ENCODE assay signal across 23 cellular contexts in the genomic region with DNA sequence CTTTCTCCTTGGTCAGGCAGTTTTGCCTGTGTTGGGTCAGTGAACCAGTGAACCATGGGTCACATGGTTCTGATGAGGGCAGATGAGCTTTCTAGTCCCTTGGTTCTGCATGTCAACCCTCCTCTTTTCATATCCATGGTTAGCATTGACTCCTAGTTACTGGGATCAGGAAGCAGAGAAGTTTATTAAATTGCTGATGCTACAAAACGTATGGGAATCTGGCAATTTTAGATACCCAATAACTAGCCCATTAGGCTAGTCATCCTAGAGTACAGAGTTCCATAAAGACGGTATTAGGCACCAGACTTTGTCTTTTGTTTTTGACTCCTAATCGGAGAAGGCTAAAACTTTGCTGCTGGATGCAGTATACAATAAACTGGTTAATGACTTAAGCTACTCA.
DNase-seq lines count a peak whose midpoint lies in the region; ATAC-seq, FAIRE-seq and TF ChIP-seq lines count a peak whose summit lies in the region.
"Had no signal": no experiment of that assay in that cellular context is flagged by ENCODE, and none has a peak within 500 bp of the region (broad histone marks: within the 10 kb centered on the region; RNA-seq: fewer than 3 reads in every experiment).

No MANE protein-coding gene starts in this region.

- 12% methylated on average over 3 of the region's 3 CpGs for WGBS in HepG2 (ENCODE audit: low lambda C conversion rate)
- WGBS in right lobe of liver (ENCODE audit: insufficient coverage, low coverage, low lambda C conversion rate, missing lambda C conversion rate) = 41% methylated on average over 3 of the region's 3 CpGs
- WGBS in IMR-90 (ENCODE audit: extremely low coverage in 2 of 2, insufficient read length in 1 of 2), 2 experiments = no CpG with 5 or more reads among the region's 3 CpGs

- H4K20me1 ChIP-seq in HepG2 (ENCODE audit: insufficient read depth, low read length) = no peaks in the 10 kb centered on the region
- H4K20me1 ChIP-seq in IMR-90 (ENCODE audit: insufficient read depth, low read length) = no peaks in the 10 kb centered on the region
- no peaks in the 10 kb centered on the region for H4K20me1 ChIP-seq in neural progenitor cell (ENCODE audit: low read depth)
- H4K20me1 ChIP-seq: BLaER1 treated with 17β-estradiol and CSF1 and Interleukin-3, amounts not matched to agents 10 nM and 100 nM had no signal

- no peak for ATAC-seq in HepG2
- ATAC-seq in right lobe of liver = no peak
- no peak for ATAC-seq in IMR-90 (ENCODE audit: low read depth)
- ATAC-seq: CD8-positive, alpha-beta T cell had no signal

- H3K14ac ChIP-seq in IMR-90 (replicated peaks; ENCODE audit: low read depth, low read length) = no peak overlapping the region

- no peak overlapping the region for H4K8ac ChIP-seq in IMR-90 (ENCODE audit: low read depth in 2 of 2, low read length in 2 of 2)

- dilution Hi-C loops in IMR-90 (cut with HindIII; ENCODE audit: low sequenced_read_pairs, unreplicated experiment) = no loop called here

- H3K79me2 ChIP-seq in HepG2 (ENCODE audit: insufficient read depth, low read length) = no peaks in the 10 kb centered on the region
- H3K79me2 ChIP-seq in neural progenitor cell (ENCODE audit: low read depth) = no peaks in the 10 kb centered on the region

- intact Hi-C loops in HepG2 (cut with micrococcal nuclease; ENCODE audit: unreplicated experiment) (no loop called here), right lobe of liver (cut with DNase I) (no loop called here), IMR-90 (cut with micrococcal nuclease) (no loop called here)

- H4K5ac ChIP-seq in IMR-90 (ENCODE audit: low read depth, low read length) = no peak overlapping the region

- no peaks in the 10 kb centered on the region for H3K4me1 ChIP-seq in HepG2 (ENCODE audit: insufficient read depth, low read length)
- H3K4me1 ChIP-seq in right lobe of liver = no peaks in the 10 kb centered on the region
- H3K4me1 ChIP-seq in IMR-90 (ENCODE audit: control insufficient read depth, insufficient read depth, low read length) = no peaks in the 10 kb centered on the region
- peaks cover 10% of the 10 kb centered on the region for H3K4me1 ChIP-seq in neural progenitor cell
- H3K4me1 ChIP-seq: BLaER1 treated with 17β-estradiol and CSF1 and Interleukin-3, amounts not matched to agents 10 nM and 100 nM; Caco-2 had no signal

- DNase-seq in HepG2 (ENCODE audit: low spot score) (no peak), right lobe of liver (no peak), IMR-90 (no peak), bronchial epithelial cell (ENCODE audit: low read depth) (no peak), neural progenitor cell (ENCODE audit: low spot score) (no peak), NCI-H526 (lab: John Stamatoyannopoulos, UW) (no peak), H7 (no peak)
- DNase-seq in stimulated activated CD8-positive, alpha-beta memory T cell treated with anti-CD3 and anti-CD28 coated beads, Interleukin-4, amount 100 ng/mL, for 48 hours = no peak
- DNase-seq: 8988T; AML-193; Caco-2; Calu3; CD4-positive, alpha-beta T cell; CD8-positive, alpha-beta T cell; GF-D8 had no signal

- H3K27ac ChIP-seq in HepG2 (ENCODE audit: extremely low read length, insufficient read depth, low read length) (no peak overlapping the region), right lobe of liver (no peak overlapping the region), IMR-90 (ENCODE audit: insufficient read depth, low read length) (no peak overlapping the region), neural progenitor cell (no peak overlapping the region)
- H3K27ac ChIP-seq: BLaER1 treated with 17β-estradiol and CSF1 and Interleukin-3, amounts not matched to agents 10 nM and 100 nM; C4-2B had no signal

- in situ Hi-C loops in HepG2 (cut with HindIII; ENCODE audit: extremely low pct_ligation_motif_present, low pct_unique_long_range_greater_than_20kb) = no loop called here
- in situ Hi-C loops in IMR-90 (cut with MboI; ENCODE audit: low sequenced_read_pairs) = no loop called here

- H3K4ac ChIP-seq in IMR-90 (ENCODE audit: low read depth, low read length) = no peak overlapping the region

- TF ChIP-seq RAD21 in HepG2 (CRISPR knock-in tag; IDR thresholded peaks at IDR 0.05) (no peak), IMR-90 (IDR thresholded peaks at IDR 0.05; ENCODE audit: low read length) (no peak)

- no peaks in the 10 kb centered on the region for H3K27me3 ChIP-seq in HepG2 (ENCODE audit: control insufficient read depth in 1 of 2, insufficient read depth in 2 of 2, low read length in 2 of 2)
- no peaks in the 10 kb centered on the region for H3K27me3 ChIP-seq in right lobe of liver
- peaks cover 5% of the 10 kb centered on the region for H3K27me3 ChIP-seq in IMR-90 (ENCODE audit: control insufficient read depth, insufficient read depth, low read length)
- H3K27me3 ChIP-seq in bronchial epithelial cell (ENCODE audit: control insufficient read depth, insufficient read depth, low read length) = no peaks in the 10 kb centered on the region
- H3K27me3 ChIP-seq in neural progenitor cell = no peaks in the 10 kb centered on the region
- H3K27me3 ChIP-seq in H7 (ENCODE audit: control insufficient read depth, insufficient read depth, low read length) = no peaks in the 10 kb centered on the region
- H3K27me3 ChIP-seq: BLaER1 treated with 17β-estradiol and CSF1 and Interleukin-3, amounts not matched to agents 10 nM and 100 nM had no signal

- H3K4me3 ChIP-seq in HepG2 (replicated peaks in 1 of 3; ENCODE audit: insufficient read depth in 1 of 3, low read depth in 2 of 3, low read length in 3 of 3) (no peak overlapping the region), right lobe of liver (no peak overlapping the region), IMR-90 (ENCODE audit: insufficient read depth, low read depth, low read length) (no peak overlapping the region), bronchial epithelial cell (ENCODE audit: low read depth, low read length) (no peak overlapping the region), neural progenitor cell (no peak overlapping the region), H7 (ENCODE audit: insufficient read depth, low read depth, low read length) (no peak overlapping the region)
- H3K4me3 ChIP-seq: BLaER1 treated with 17β-estradiol and CSF1 and Interleukin-3, amounts not matched to agents 10 nM and 100 nM had no signal

- POLR2A ChIA-PET in HepG2 (lab: Yijun Ruan, JAX) = no interaction called here
- POLR2A ChIA-PET in IMR-90 (lab: Charles Lee; ENCODE audit: unreplicated experiment) = no interaction called here

- H3K9me1 ChIP-seq in IMR-90 (ENCODE audit: insufficient read depth, low read length) = no peaks in the 10 kb centered on the region

- FAIRE-seq in HepG2 (lab: Jason Lieb, UNC) = no peak
- FAIRE-seq in bronchial epithelial cell (lab: Jason Lieb, UNC) = peak; percentile 75
- FAIRE-seq: A204.1, D721Med, G401.6, GM12891, GM19239 had no signal

- H3K4me1 Mint-ChIP-seq in neural progenitor cell = no peaks in the 10 kb centered on the region
- H3K4me1 Mint-ChIP-seq: B cell had no signal

- no peak overlapping the region for H2BK20ac ChIP-seq in IMR-90 (ENCODE audit: low read depth, low read length)

- H2BK120ac ChIP-seq in IMR-90 (ENCODE audit: low read depth, low read length) = no peak overlapping the region

- H3K9me3 Mint-ChIP-seq in neural progenitor cell = no peaks in the 10 kb centered on the region
- H3K9me3 Mint-ChIP-seq: CD8-positive, alpha-beta T cell had no signal

- H2AFZ ChIP-seq in HepG2 (ENCODE audit: low read length) = no peak overlapping the region
- no peak overlapping the region for H2AFZ ChIP-seq in IMR-90 (replicated peaks; ENCODE audit: low read length, poor library complexity)
- H2AFZ ChIP-seq in neural progenitor cell (replicated peaks) = peak overlapping the region; percentile 30

- H3K4me2 ChIP-seq in HepG2 (ENCODE audit: low read depth, low read length) = no peak overlapping the region
- no peak overlapping the region for H3K4me2 ChIP-seq in IMR-90 (ENCODE audit: low read depth, low read length)
- H3K4me2 ChIP-seq in neural progenitor cell = peak overlapping the region; percentile 27
- H3K4me2 ChIP-seq: BLaER1 treated with 17β-estradiol and CSF1 and Interleukin-3, amounts not matched to agents 10 nM and 100 nM had no signal

- no peak overlapping the region for H2BK15ac ChIP-seq in IMR-90 (ENCODE audit: low read depth, low read length)

- no peak overlapping the region for H3K56ac ChIP-seq in IMR-90 (ENCODE audit: extremely low read depth, insufficient read depth, low read length)

- H3K9ac ChIP-seq in HepG2 (ENCODE audit: insufficient read depth, low read depth, low read length) (no peak overlapping the region), IMR-90 (ENCODE audit: low read depth, low read length) (no peak overlapping the region), neural progenitor cell (no peak overlapping the region)
- H3K9ac ChIP-seq: BLaER1 treated with 17β-estradiol and CSF1 and Interleukin-3, amounts not matched to agents 10 nM and 100 nM had no signal

- no peaks in the 10 kb centered on the region for H3F3A ChIP-seq in neural progenitor cell (ENCODE audit: low read depth)

- no peak overlapping the region for H2BK5ac ChIP-seq in IMR-90 (ENCODE audit: low read depth, low read length, poor library complexity, severe bottlenecking)

- no peak overlapping the region for H2AK5ac ChIP-seq in IMR-90 (ENCODE audit: low read depth, low read length)

- no peak overlapping the region for H3K18ac ChIP-seq in IMR-90 (ENCODE audit: low read depth, low read length)

- H3K23ac ChIP-seq in IMR-90 (ENCODE audit: low read depth, low read length) = no peak overlapping the region

- TF ChIP-seq POLR2A in HepG2 (IDR thresholded peaks at IDR 0.05; ENCODE audit: insufficient read depth in 1 of 2, low read depth in 2 of 2, low read length in 2 of 2) = no peak
- no peak for TF ChIP-seq POLR2A in right lobe of liver (IDR thresholded peaks at IDR 0.05)
- TF ChIP-seq POLR2A in IMR-90 (IDR thresholded peaks at IDR 0.05; ENCODE audit: low read depth, low read length) = no peak

- H3K4me3 Mint-ChIP-seq in neural progenitor cell = no peak overlapping the region
- H3K4me3 Mint-ChIP-seq: B cell; CD4-positive, alpha-beta T cell; CD8-positive, alpha-beta T cell had no signal

- H3K9me3 ChIP-seq in HepG2 (ENCODE audit: low read length) (no peaks in the 10 kb centered on the region), right lobe of liver (no peaks in the 10 kb centered on the region), IMR-90 (ENCODE audit: control insufficient read depth, insufficient read depth, low read length) (no peaks in the 10 kb centered on the region), neural progenitor cell (ENCODE audit: low read depth) (no peaks in the 10 kb centered on the region)
- H3K9me3 ChIP-seq: BLaER1 treated with 17β-estradiol and CSF1 and Interleukin-3, amounts not matched to agents 10 nM and 100 nM; Caco-2 had no signal

- no peak overlapping the region for H3K27ac Mint-ChIP-seq in neural progenitor cell
- H3K27ac Mint-ChIP-seq: B cell; CD4-positive, alpha-beta T cell; CD8-positive, alpha-beta T cell had no signal

- no peak overlapping the region for H4K91ac ChIP-seq in IMR-90 (ENCODE audit: insufficient read depth, low read depth, low read length)

- H3K36me3 ChIP-seq in HepG2 (replicated peaks in 1 of 2; ENCODE audit: control insufficient read depth in 1 of 2, insufficient read depth in 2 of 2, low read length in 2 of 2) (no peaks in the 10 kb centered on the region), right lobe of liver (no peaks in the 10 kb centered on the region), IMR-90 (ENCODE audit: control insufficient read depth, insufficient read depth, low read length) (no peaks in the 10 kb centered on the region), bronchial epithelial cell (ENCODE audit: control insufficient read depth, insufficient read depth, low read length) (no peaks in the 10 kb centered on the region), neural progenitor cell (no peaks in the 10 kb centered on the region), H7 (replicated peaks; ENCODE audit: control insufficient read depth, insufficient read depth, low read length) (no peaks in the 10 kb centered on the region)
- H3K36me3 ChIP-seq: BLaER1 treated with 17β-estradiol and CSF1 and Interleukin-3, amounts not matched to agents 10 nM and 100 nM had no signal

- H3K79me1 ChIP-seq in IMR-90 (ENCODE audit: low read depth in 1 of 2, low read length in 2 of 2) = no peaks in the 10 kb centered on the region

- TF ChIP-seq CTCF in HepG2 (CRISPR knock-in tag; IDR thresholded peaks at IDR 0.05) (no peak), right lobe of liver (IDR thresholded peaks at IDR 0.05) (no peak), IMR-90 (conservative IDR thresholded peaks at IDR 0.05; ENCODE audit: low read depth, low read length) (no peak), bronchial epithelial cell (IDR thresholded peaks at IDR 0.05; ENCODE audit: insufficient read depth, low read length, severe bottlenecking) (no peak), neural progenitor cell (IDR thresholded peaks at IDR 0.05) (no peak)

- TF ChIP-seq EP300 in HepG2 (IDR thresholded peaks at IDR 0.05; ENCODE audit: low read depth in 2 of 2, low read length in 2 of 2) (no peak), HepG2 (CRISPR knock-in tag; IDR thresholded peaks at IDR 0.05; ENCODE audit: borderline replicate concordance) (no peak)

- H3K36me3 Mint-ChIP-seq in neural progenitor cell = no peaks in the 10 kb centered on the region
- H3K36me3 Mint-ChIP-seq: CD8-positive, alpha-beta T cell had no signal

- no peak overlapping the region for H2AK9ac ChIP-seq in IMR-90 (replicated peaks; ENCODE audit: low read depth, low read length, poor library complexity)

- BruUV-seq in HepG2 (replicated peaks; lab: Mats Ljungman, UMichigan) (no TSS peak), IMR-90 (replicated peaks; lab: Mats Ljungman, UMichigan) (no TSS peak)

- H3K27me3 Mint-ChIP-seq in neural progenitor cell (ENCODE audit: insufficient read depth, low read depth) = no peaks in the 10 kb centered on the region
- H3K27me3 Mint-ChIP-seq: B cell; CD4-positive, alpha-beta T cell had no signal

- CTCF ChIA-PET in HepG2 (lab: Yijun Ruan, JAX; ENCODE audit: low intra/inter-chr PET ratio, low total read pairs) (no interaction called here), IMR-90 (lab: Yijun Ruan, JAX) (no interaction called here)
